15 cellular contexts compared by ENCODE assay signal in the genomic region with DNA sequence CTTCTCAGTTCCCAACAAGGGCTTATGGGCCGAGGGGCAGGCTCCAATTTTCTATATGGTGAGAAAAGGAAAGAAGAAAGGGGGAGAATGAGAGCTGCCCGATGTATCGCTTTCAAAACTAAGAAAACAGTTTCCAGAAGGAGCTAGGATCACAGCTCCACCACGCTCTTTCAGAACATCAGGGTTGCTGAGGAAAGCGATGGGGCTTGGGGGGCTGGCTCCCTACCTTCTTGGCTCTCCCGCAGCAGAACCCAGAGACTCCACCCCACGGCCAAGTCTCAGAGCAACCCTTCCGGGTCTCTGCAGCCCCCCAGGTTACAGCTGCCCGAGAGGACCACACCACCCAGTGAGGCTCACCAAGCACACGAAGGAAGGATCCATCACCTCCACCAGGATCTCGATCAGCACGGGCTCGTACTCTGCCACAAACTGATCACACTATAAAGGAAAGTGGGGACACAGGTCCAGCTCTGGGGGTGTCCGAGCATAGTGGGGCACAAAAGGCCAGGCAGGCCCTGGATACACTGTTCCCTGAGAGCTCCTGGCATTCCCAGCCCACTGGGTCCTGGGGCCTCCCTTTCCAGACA. TPM values are rescaled to one million over a fixed set of nuclear protein-coding genes. Genes with fewer than 3 reads are reported as not detected.
DNase-seq lines count a peak whose midpoint lies in the region; ATAC-seq and TF ChIP-seq lines count a peak whose summit lies in the region.
"Had no signal": no experiment of that assay in that cellular context is flagged by ENCODE, and none has a peak within 500 bp of the region (broad histone marks: within the 10 kb centered on the region; RNA-seq: fewer than 3 reads in every experiment).

No MANE protein-coding gene starts in this region.

- no peak overlapping the region for H3K27ac Mint-ChIP-seq in activated naive CD4-positive, alpha-beta T cell treated with anti-CD3 and anti-CD28 coated beads, Interleukin-2, amount 10 ng/mL, durations not matched to agents 7 days and 5 days
- H3K27ac Mint-ChIP-seq: CD4-positive, CD25-positive, alpha-beta regulatory T cell had no signal

- ATAC-seq in right cardiac atrium (no peak), upper lobe of left lung (ENCODE audit: low FRiP score in 2 of 2) (no peak)
- ATAC-seq: K562 had no signal

- H3K4me1 ChIP-seq in right cardiac atrium (ENCODE audit: control insufficient read depth, insufficient read depth, low read length) = peaks cover 2% of the 10 kb centered on the region
- peaks cover 99 to 100% of the 10 kb centered on the region in 2 experiments for H3K4me1 ChIP-seq in neutrophil (ENCODE audit: control insufficient read depth in 1 of 2, insufficient read depth in 1 of 2, low read depth in 1 of 2, low read length in 1 of 2)
- peaks cover 0 to 4% (median 1%) of the 10 kb centered on the region in 4 donors for H3K4me1 ChIP-seq in upper lobe of left lung
- H3K4me1 ChIP-seq in Karpas-422 (ENCODE audit: low read length) = no peaks in the 10 kb centered on the region

- no peak for TF ChIP-seq CTCF in neutrophil (IDR thresholded peaks at IDR 0.05)
- TF ChIP-seq CTCF in upper lobe of left lung (IDR thresholded peaks at IDR 0.05) = no peak

- H3K27me3 Mint-ChIP-seq in activated naive CD4-positive, alpha-beta T cell treated with anti-CD3 and anti-CD28 coated beads, Interleukin-2, amount 10 ng/mL, durations not matched to agents 7 days and 5 days = no peaks in the 10 kb centered on the region
- H3K27me3 Mint-ChIP-seq: CD4-positive, CD25-positive, alpha-beta regulatory T cell had no signal

- DNase-seq in right cardiac atrium = peak in 1 of 3 donors; percentile 51
- no peak for DNase-seq in cardiac septum (ENCODE audit: low spot score)
- DNase-seq in upper lobe of left lung = no peak
- no peak for DNase-seq in activated naive CD4-positive, alpha-beta T cell treated with anti-CD3 and anti-CD28 coated beads, Interleukin-2, amount 10 ng/mL, durations not matched to agents 7 days and 5 days
- no peak for DNase-seq in Karpas-422
- DNase-seq in RPMI8226 = no peak
- DNase-seq: CD4-positive, CD25-positive, alpha-beta regulatory T cell; DMS79 treated with DMSO at 0.1 percent for 48 hours; GM23248; NCI-H146; NCI-H69 had no signal

- H3K9me2 ChIP-seq in Karpas-422 (replicated peaks; ENCODE audit: insufficient read depth, low read length) = no peaks in the 10 kb centered on the region

- intact Hi-C loops in right cardiac atrium (cut with DNase I) (loop anchor here in 2 of 4 donors (10.0 kb wide), 3 partner anchors 424 to 504 kb away; a partner anchor contains a TSS), cardiac septum (cut with DNase I) (loop anchor here (10.0 kb wide), 1 partner anchor 244 kb away; no protein-coding TSS in a partner anchor)

- 91% methylated on average over 14 of the region's 14 CpGs for WGBS in right cardiac atrium
- 86 to 94% methylated on average over 14 of the region's 14 CpGs for WGBS in upper lobe of left lung, 2 donors

- peaks cover 97% of the 10 kb centered on the region for H3K36me3 ChIP-seq in neutrophil
- peaks cover 45 to 91% (median 82%) of the 10 kb centered on the region in 4 donors for H3K36me3 ChIP-seq in upper lobe of left lung
- H3K36me3 ChIP-seq in Karpas-422 (ENCODE audit: insufficient read depth, low read length) = no peaks in the 10 kb centered on the region; the same call in 1 of the 2 replicates

- H3K4me3 ChIP-seq in right cardiac atrium (ENCODE audit: low read length) (no peak overlapping the region), neutrophil (ENCODE audit: low read depth in 1 of 2, low read length in 1 of 2) (peak overlapping the region; percentile 54 to 55), upper lobe of left lung (no peak overlapping the region), Karpas-422 (ENCODE audit: low read length) (no peak overlapping the region)
- H3K4me3 ChIP-seq: GM23248, K562 had no signal

- H3K27ac ChIP-seq in right cardiac atrium (ENCODE audit: low read length) (peak overlapping the region; percentile 14), cingulate gyrus (ENCODE audit: low read depth, low read length) (peak overlapping the region; percentile 82), neutrophil (peak overlapping the region; percentile 92), upper lobe of left lung (peak overlapping the region in 3 of 4 donors; percentile 37 to 77 (median 54)), Karpas-422 (ENCODE audit: low read length) (no peak overlapping the region)
- H3K27ac ChIP-seq: GM23248 had no signal

- H3K9me3 ChIP-seq in right cardiac atrium (ENCODE audit: control insufficient read depth, low read length) = no peaks in the 10 kb centered on the region
- H3K9me3 ChIP-seq in neutrophil = no peaks in the 10 kb centered on the region
- no peaks in the 10 kb centered on the region for H3K9me3 ChIP-seq in upper lobe of left lung
- H3K9me3 ChIP-seq in Karpas-422 (ENCODE audit: low read length) = no peaks in the 10 kb centered on the region

- no peak overlapping the region for H3K4me3 Mint-ChIP-seq in activated naive CD4-positive, alpha-beta T cell treated with anti-CD3 and anti-CD28 coated beads, Interleukin-2, amount 10 ng/mL, durations not matched to agents 7 days and 5 days
- H3K4me3 Mint-ChIP-seq: CD4-positive, CD25-positive, alpha-beta regulatory T cell had no signal

- H3K27me3 ChIP-seq in right cardiac atrium (ENCODE audit: control insufficient read depth, insufficient read depth) (no peaks in the 10 kb centered on the region), neutrophil (no peaks in the 10 kb centered on the region), upper lobe of left lung (no peaks in the 10 kb centered on the region), Karpas-422 (ENCODE audit: low read length) (no peaks in the 10 kb centered on the region)

- H3K79me2 ChIP-seq in Karpas-422 (ENCODE audit: low read length) = no peaks in the 10 kb centered on the region

- no peak overlapping the region for H3K4me2 ChIP-seq in Karpas-422 (ENCODE audit: low read depth, low read length, poor library complexity, severe bottlenecking)

- no peak for TF ChIP-seq POLR2A in upper lobe of left lung (IDR thresholded peaks at IDR 0.05)

- no peaks in the 10 kb centered on the region for H3K9me3 Mint-ChIP-seq in activated naive CD4-positive, alpha-beta T cell treated with anti-CD3 and anti-CD28 coated beads, Interleukin-2, amount 10 ng/mL, durations not matched to agents 7 days and 5 days
- H3K9me3 Mint-ChIP-seq: CD4-positive, CD25-positive, alpha-beta regulatory T cell had no signal

- peaks cover 53% of the 10 kb centered on the region for H3K36me3 Mint-ChIP-seq in activated naive CD4-positive, alpha-beta T cell treated with anti-CD3 and anti-CD28 coated beads, Interleukin-2, amount 10 ng/mL, durations not matched to agents 7 days and 5 days

- H3K4me1 Mint-ChIP-seq in activated naive CD4-positive, alpha-beta T cell treated with anti-CD3 and anti-CD28 coated beads, Interleukin-2, amount 10 ng/mL, durations not matched to agents 7 days and 5 days = peaks cover 13% of the 10 kb centered on the region

- no peaks in the 10 kb centered on the region; the same call in 1 of the 2 replicates for H4K20me1 ChIP-seq in Karpas-422 (ENCODE audit: insufficient read depth, low read depth, low read length)

- no peak overlapping the region for H3K9ac ChIP-seq in Karpas-422 (ENCODE audit: low read length)
- H3K9ac ChIP-seq: GM23248 had no signal

- TF ChIP-seq EP300 in upper lobe of left lung (IDR thresholded peaks at IDR 0.05) = no peak

- CTCF ChIA-PET in activated naive CD4-positive, alpha-beta T cell treated with anti-CD3 and anti-CD28 coated beads, Interleukin-2, amount 10 ng/mL, durations not matched to agents 7 days and 5 days (lab: Charles Lee) = interaction anchor here (0.6 to 1.2 kb wide), 2 partner anchors 122 to 126 kb away, joined by 3 to 4 read pairs; no protein-coding TSS in a partner anchor

- no peak overlapping the region for H2AFZ ChIP-seq in Karpas-422 (ENCODE audit: low read length)
- H2AFZ ChIP-seq: GM23248 had no signal

RNA-seq across cellular contexts. Expression of a gene that starts 32.3 kb away (rescaled TPM):
- total RNA-seq in right cardiac atrium (1,000 to 10,000 TPM; 1,345 to 1,678 (median 1,522) TPM), cardiac septum (1,123 TPM), upper lobe of left lung (1,000 to 10,000 TPM in 3 of 6 donors, 100 to 1,000 TPM in 3; 776 to 2,056 (median 1,236) TPM)
- 897 TPM for polyA plus RNA-seq in right cardiac atrium
- 114 and 201 TPM in 2 replicates for total RNA-seq in Karpas-422 (2014; rRNA removed; shearing (Covaris generic); ENCODE audit: low replicate concordance)

RNA-seq across cellular contexts. Expression of a gene that starts 45.4 kb away (rescaled TPM):
- 10 to 100 TPM; 29.3 to 55.1 (median 34.4) TPM for total RNA-seq in right cardiac atrium
- 36.8 TPM for polyA plus RNA-seq in right cardiac atrium
- 63.0 TPM for total RNA-seq in cardiac septum
- 100 to 1,000 TPM in 2 of 6 donors, 10 to 100 TPM in 4; 51.7 to 167 (median 92.5) TPM for total RNA-seq in upper lobe of left lung
- 0.07 and 1.8 TPM in 2 replicates for total RNA-seq in Karpas-422 (2014; rRNA removed; shearing (Covaris generic); ENCODE audit: low replicate concordance)
- total RNA-seq: A673 had no signal

Comparison
In these comparisons a context has a peak if more than half of its experiments do, and no peak if none do; other contexts are left out.
1. H3K4me3 ChIP-seq: peak in neutrophil (2 of 2); none in right cardiac atrium (single experiment), upper lobe of left lung (0 of 4) and Karpas-422 (single experiment).
2. RNA of a gene that starts 45.4 kb away (total RNA-seq): 51.7 to 167 TPM in upper lobe of left lung, 63.0 TPM in cardiac septum (single experiment) and 29.3 to 55.1 TPM in right cardiac atrium; 0.07 to 1.8 TPM in Karpas-422; every median in the first group is over 10 times any median in the second.